ENCODE assay signal across 23 cellular contexts in genomic region chr6:144485531-144485930, GRCh38.
"Had no signal": no experiment of that assay in that cellular context is flagged by ENCODE, and none has a peak within 500 bp of the region (broad histone marks: within the 10 kb centered on the region; RNA-seq: fewer than 3 reads in every experiment).

No MANE protein-coding gene starts in this region.

- H3K9me3 Mint-ChIP-seq: activated T-helper 17 cell treated with anti-CD3 and anti-CD28 coated beads, Interleukin-2, amount 50 U/mL, for 72 hours; effector memory CD8-positive, alpha-beta T cell; stimulated activated naive CD8-positive, alpha-beta T cell treated with anti-CD3 and anti-CD28 coated beads, Interleukin-15, amount 100 ng/mL, for 72 hours; WTC11 had no signal

- H3K9me3 ChIP-seq: adrenal gland, ascending aorta, colonic mucosa, gastrocnemius medialis, left ventricle myocardium inferior, tibial nerve had no signal

- DNase-seq: activated naive CD4-positive, alpha-beta T cell; activated T-cell treated with anti-CD3 and anti-CD28 coated beads, Interleukin-2, amount 50 U/mL, for 1 hour; adrenal gland; brain microvascular endothelial cell; colonic mucosa; dorsolateral prefrontal cortex; effector memory CD8-positive, alpha-beta T cell; gastrocnemius medialis; hippocampal formation; left ventricle myocardium inferior; mammary epithelial cell; midbrain; stimulated activated CD4-positive, alpha-beta T cell treated with anti-CD3 and anti-CD28 coated beads, Interleukin-12 subunit alpha, Interleukin-12 subunit beta, amount 100 ng/mL, for 4 hours; stimulated activated naive CD8-positive, alpha-beta T cell treated with anti-CD3 and anti-CD28 coated beads, Interleukin-15, amount 100 ng/mL, for 72 hours; T-helper 1 cell; T-helper 9 cell had no signal

- H3K27me3 ChIP-seq: adrenal gland, ascending aorta, brain microvascular endothelial cell, colonic mucosa, dorsolateral prefrontal cortex, gastrocnemius medialis, tibial nerve had no signal

- H3K4me3 Mint-ChIP-seq: activated naive CD8-positive, alpha-beta T cell; activated T-helper 17 cell treated with anti-CD3 and anti-CD28 coated beads, Interleukin-2, amount 50 U/mL, for 72 hours; effector memory CD8-positive, alpha-beta T cell; stimulated activated naive CD8-positive, alpha-beta T cell treated with anti-CD3 and anti-CD28 coated beads, Interleukin-15, amount 100 ng/mL, for 72 hours; WTC11 had no signal

- H3K27ac Mint-ChIP-seq: activated naive CD8-positive, alpha-beta T cell; activated T-helper 17 cell treated with anti-CD3 and anti-CD28 coated beads, Interleukin-2, amount 50 U/mL, for 72 hours; progenitor cell of endocrine pancreas; stimulated activated naive CD8-positive, alpha-beta T cell treated with anti-CD3 and anti-CD28 coated beads, Interleukin-15, amount 100 ng/mL, for 72 hours; WTC11 had no signal

- ATAC-seq: activated T-helper 17 cell treated with anti-CD3 and anti-CD28 coated beads, Interleukin-2, amount 50 U/mL, for 72 hours; effector memory CD8-positive, alpha-beta T cell; esophagus mucosa; gastrocnemius medialis; stimulated activated naive CD8-positive, alpha-beta T cell treated with anti-CD3 and anti-CD28 coated beads, Interleukin-15, amount 100 ng/mL, for 72 hours; WTC11 had no signal

- H3K4me1 Mint-ChIP-seq: activated T-helper 17 cell treated with anti-CD3 and anti-CD28 coated beads, Interleukin-2, amount 50 U/mL, for 72 hours had no signal

- H3K27me3 Mint-ChIP-seq: activated naive CD8-positive, alpha-beta T cell; activated T-helper 17 cell treated with anti-CD3 and anti-CD28 coated beads, Interleukin-2, amount 50 U/mL, for 72 hours; effector memory CD8-positive, alpha-beta T cell; progenitor cell of endocrine pancreas; stimulated activated naive CD8-positive, alpha-beta T cell treated with anti-CD3 and anti-CD28 coated beads, Interleukin-15, amount 100 ng/mL, for 72 hours had no signal

- H3K4me3 ChIP-seq: adrenal gland, ascending aorta, colonic mucosa, dorsolateral prefrontal cortex, gastrocnemius medialis, left ventricle myocardium inferior, tibial nerve had no signal

- H3K27ac ChIP-seq: adrenal gland, ascending aorta, brain microvascular endothelial cell, colonic mucosa, dorsolateral prefrontal cortex, left ventricle myocardium inferior, tibial nerve had no signal
